7 cellular contexts compared by ENCODE assay signal in genomic region chr12:111803851-111804250, GRCh38.
"Had no signal": no experiment of that assay in that cellular context is flagged by ENCODE, and none has a peak within 500 bp of the region (broad histone marks: within the 10 kb centered on the region; RNA-seq: fewer than 3 reads in every experiment).

No MANE protein-coding gene starts in this region.

- ATAC-seq: HepG2, K562 had no signal

- H3K4me1 Mint-ChIP-seq: IgD-negative memory B cell had no signal

- H3K27me3 Mint-ChIP-seq: IgD-negative memory B cell had no signal

- H3K4me3 ChIP-seq: K562 had no signal

- H3K27ac Mint-ChIP-seq: IgD-negative memory B cell had no signal

- H3K27ac ChIP-seq: HL-60 had no signal

- DNase-seq: IMR-90, KBM-7, KG1 had no signal

- H3K4me3 Mint-ChIP-seq: IgD-negative memory B cell had no signal

- H3K9me3 Mint-ChIP-seq: IgD-negative memory B cell had no signal
